1 cellular context compared by ENCODE assay signal in genomic region chr5:72015103-72015548, GRCh38.
TF ChIP-seq lines count a peak whose summit lies in the region.

No MANE protein-coding gene starts in this region.

TF ChIP-seq in GM23338, 12 proteins besides CTCF, POLR2A, EP300 and RAD21 (continued from another document):
- no peak for TF ChIP-seq REST (IDR thresholded peaks at IDR 0.05; ENCODE audit: unreplicated experiment)
- no peak for TF ChIP-seq STAT1 (IDR thresholded peaks at IDR 0.05; ENCODE audit: unreplicated experiment)
- TF ChIP-seq ZNF114 (CRISPR knock-in tag; IDR thresholded peaks at IDR 0.05) = no peak
- TF ChIP-seq POLR2AphosphoS5 (IDR thresholded peaks at IDR 0.05; ENCODE audit: low read depth) = no peak
